21 cellular contexts compared by ENCODE assay signal in genomic region chr19:13339869-13340268, GRCh38.
DNase-seq lines count a peak whose midpoint lies in the region; ATAC-seq, FAIRE-seq and TF ChIP-seq lines count a peak whose summit lies in the region.
"Had no signal": no experiment of that assay in that cellular context is flagged by ENCODE, and none has a peak within 500 bp of the region (broad histone marks: within the 10 kb centered on the region; RNA-seq: fewer than 3 reads in every experiment).

No MANE protein-coding gene starts in this region.

- FAIRE-seq in H1 (lab: Jason Lieb, UNC) (no peak), RCC 7860 (lab: Jason Lieb, UNC) (no peak)
- FAIRE-seq: GM12878 had no signal

- no peak overlapping the region for H3K4me3 Mint-ChIP-seq in WTC11
- H3K4me3 Mint-ChIP-seq: CD8-positive, alpha-beta memory T cell had no signal

- no peak overlapping the region for H2AFZ ChIP-seq in H1 (ENCODE audit: low read length)

- no peaks in the 10 kb centered on the region for H3K79me2 ChIP-seq in H1 (ENCODE audit: control insufficient read depth in 1 of 2, insufficient read depth in 2 of 2, low read length in 2 of 2)

- H2BK12ac ChIP-seq in H1 (ENCODE audit: low read depth, low read length): no peak overlapping the region

- H2BK20ac ChIP-seq in H1 (ENCODE audit: low read length): no peak overlapping the region

- no peak overlapping the region for H3K14ac ChIP-seq in H1 (ENCODE audit: insufficient read length)

- no peak overlapping the region for H3K4me3 ChIP-seq in H1 (ENCODE audit: extremely low read depth in 1 of 4, insufficient read depth in 2 of 4, low read depth in 3 of 4, low read length in 4 of 4)
- H3K4me3 ChIP-seq: BLaER1, GM12878, SK-N-MC had no signal

- no peak overlapping the region for H3K56ac ChIP-seq in H1 (replicated peaks; ENCODE audit: insufficient read length, low read depth, low read length)

- POLR2A ChIA-PET in WTC11 (lab: Charles Lee): no interaction called here
- POLR2A ChIA-PET in H1 (lab: Charles Lee; ENCODE audit: partially characterized antibody): no interaction called here

- H3K9me3 ChIP-seq in H1 (ENCODE audit: insufficient read depth in 2 of 2, low read depth in 1 of 2, low read length in 1 of 2): peaks cover 22 to 24% of the 10 kb centered on the region in 2 experiments

- no peak for TF ChIP-seq RAD21 in H1 (IDR thresholded peaks at IDR 0.05 in 1 of 2, conservative IDR thresholded peaks at IDR 0.05 in 1 of 2; ENCODE audit: low read depth in 2 of 2, low read length in 2 of 2)

- peaks cover 0 to 13% (median 3%) of the 10 kb centered on the region in 4 experiments; a peak in 4 of 8 replicates for H3K36me3 ChIP-seq in H1 (ENCODE audit: control insufficient read depth in 2 of 4, insufficient read depth in 4 of 4, low read length in 3 of 4)
- H3K36me3 ChIP-seq: BLaER1 had no signal

- no peak; the same call in 1 of the 2 replicates for ATAC-seq in WTC11
- no peak for ATAC-seq in foreskin keratinocyte
- ATAC-seq: GM12878, PC-3 had no signal

- H3K27me3 Mint-ChIP-seq in WTC11 (ENCODE audit: low read depth): no peaks in the 10 kb centered on the region; the same call in 1 of the 2 replicates

- CTCF ChIA-PET in WTC11 (lab: Charles Lee): interaction anchor here (1.4 kb wide), 2 partner anchors 62 to 249 kb away, joined by 4 to 6 read pairs; no protein-coding TSS in a partner anchor
- CTCF ChIA-PET in H1 (lab: Charles Lee; ENCODE audit: partially characterized antibody): interaction anchor here (1.2 to 1.3 kb wide), 3 partner anchors 14 to 62 kb away, joined by 3 to 5 read pairs (median 4); no protein-coding TSS in a partner anchor

- DNase-seq in NCI-H2171 treated with DMSO at 0.1 percent for 48 hours (lab: John Stamatoyannopoulos, UW) (peak; percentile 32), NCI-H2171 (lab: John Stamatoyannopoulos, UW) (no peak), WTC11 (ENCODE audit: low spot score) (peak; percentile 13), H1 (ENCODE audit: low read depth in 1 of 2, low spot score in 2 of 2) (no peak), pons (ENCODE audit: low spot score) (peak; percentile 29), H4 (ENCODE audit: low spot score) (no peak), foreskin keratinocyte (no peak), RCC 7860 (ENCODE audit: low spot score) (no peak)
- DNase-seq: 8988T; CD8-positive, alpha-beta memory T cell; DND-41; GDM1; NCI-H1048; NCI-H1436 treated with DMSO at 0.1 percent for 48 hours; NCI-H2081; NCI-H69; PC-3 had no signal

- H3K4me1 ChIP-seq in H1 (replicated peaks in 1 of 4; ENCODE audit: control insufficient read depth in 3 of 4, insufficient read depth in 4 of 4, low read length in 3 of 4): no peaks in the 10 kb centered on the region
- H3K4me1 ChIP-seq in foreskin keratinocyte: no peaks in the 10 kb centered on the region

- H4K20me1 ChIP-seq in H1 (replicated peaks in 1 of 2; ENCODE audit: control insufficient read depth in 1 of 2, insufficient read depth in 2 of 2, low read length in 2 of 2): no peaks in the 10 kb centered on the region
- H4K20me1 ChIP-seq: BLaER1 had no signal

- no peak overlapping the region for H3K18ac ChIP-seq in H1 (ENCODE audit: extremely low read depth, low read length)

- TF ChIP-seq CTCF in WTC11 (IDR thresholded peaks at IDR 0.05) (no peak), H1 (IDR thresholded peaks at IDR 0.05; ENCODE audit: control extremely low read depth in 1 of 3, insufficient read depth in 1 of 3, low read depth in 1 of 3, low read length in 3 of 3) (no peak), foreskin keratinocyte (conservative IDR thresholded peaks at IDR 0.05) (no peak)

- no peak overlapping the region for H3K4me2 ChIP-seq in H1 (ENCODE audit: insufficient read depth in 1 of 2, low read depth in 2 of 2, low read length in 2 of 2)
- H3K4me2 ChIP-seq: KMS-11 had no signal

- no peak overlapping the region for H4K8ac ChIP-seq in H1 (ENCODE audit: extremely low read depth, insufficient read depth, low read length)

- H2BK15ac ChIP-seq in H1 (ENCODE audit: low read length): no peak overlapping the region

- 90% methylated on average over 13 of the region's 13 CpGs; no CpG with 5 or more reads in 1 of the 2 experiments for WGBS in H1 (ENCODE audit: extremely low coverage in 1 of 2, insufficient coverage in 1 of 2, insufficient read length in 1 of 2, insufficient replicate concordance in 2 of 2, low coverage in 1 of 2, low lambda C conversion rate in 2 of 2, missing lambda C conversion rate in 1 of 2), 2 experiments

- TF ChIP-seq POLR2A in H1 (IDR thresholded peaks at IDR 0.05; ENCODE audit: control extremely low read depth in 1 of 2, low read depth in 2 of 2, low read length in 2 of 2): no peak

- no peak for TF ChIP-seq EP300 in H1 (IDR thresholded peaks at IDR 0.05; ENCODE audit: borderline replicate concordance in 1 of 2, low read depth in 2 of 2, low read length in 2 of 2)

- no peak overlapping the region for H4K91ac ChIP-seq in H1 (replicated peaks; ENCODE audit: insufficient read length, low read length)

- no peak overlapping the region for H3K27ac Mint-ChIP-seq in WTC11
- H3K27ac Mint-ChIP-seq: CD8-positive, alpha-beta memory T cell had no signal

- H3K4me1 Mint-ChIP-seq in WTC11: peaks cover 10% of the 10 kb centered on the region
- H3K4me1 Mint-ChIP-seq: CD8-positive, alpha-beta memory T cell had no signal

- no peaks in the 10 kb centered on the region; the same call in 1 of the 2 replicates for H3K23me2 ChIP-seq in H1 (ENCODE audit: low read depth, low read length)

- no peak overlapping the region for H3K4ac ChIP-seq in H1 (replicated peaks; ENCODE audit: insufficient read length, low read depth, low read length)

- H3K36me3 Mint-ChIP-seq in WTC11: peaks cover 47% of the 10 kb centered on the region
- H3K36me3 Mint-ChIP-seq: CD8-positive, alpha-beta memory T cell had no signal

- H2BK5ac ChIP-seq in H1 (ENCODE audit: low read depth, low read length): no peak overlapping the region

- H3K9ac ChIP-seq in H1 (replicated peaks in 1 of 4; ENCODE audit: extremely low read depth in 1 of 4, low read depth in 3 of 4, low read length in 3 of 4): no peak overlapping the region
- H3K9ac ChIP-seq: BLaER1, KMS-11 had no signal

- H3K27me3 ChIP-seq in H1 (replicated peaks in 1 of 4; ENCODE audit: control insufficient read depth in 3 of 4, extremely low read depth in 1 of 4, insufficient read depth in 3 of 4, low read length in 3 of 4): no peaks in the 10 kb centered on the region
- no peaks in the 10 kb centered on the region for H3K27me3 ChIP-seq in foreskin keratinocyte
- H3K27me3 ChIP-seq: BLaER1 had no signal

- H3K79me1 ChIP-seq in H1 (ENCODE audit: low read depth, low read length): no peaks in the 10 kb centered on the region

- H3K27ac ChIP-seq in H1 (ENCODE audit: low read depth, low read length): no peak overlapping the region
- H3K27ac ChIP-seq in foreskin keratinocyte: no peak overlapping the region
- H3K27ac ChIP-seq: BLaER1, KMS-11, SK-N-MC had no signal

- no peak overlapping the region for H2BK120ac ChIP-seq in H1 (replicated peaks; ENCODE audit: low read depth, low read length)

- no peak overlapping the region for H4K5ac ChIP-seq in H1 (ENCODE audit: insufficient read length, low read depth, low read length)

- no peak overlapping the region for H3K23ac ChIP-seq in H1 (ENCODE audit: insufficient read length)

- H3K9me3 Mint-ChIP-seq in WTC11: peaks cover 45% of the 10 kb centered on the region

- no peak overlapping the region for H2AK5ac ChIP-seq in H1 (ENCODE audit: low read depth, low read length)

TF ChIP-seq in WTC11, 78 proteins besides CTCF, POLR2A, EP300 and RAD21 (continues in another document):
- TF ChIP-seq NFYB (CRISPR knock-in tag; conservative IDR thresholded peaks at IDR 0.05; ENCODE audit: low read depth) (no peak), STAT6 (CRISPR knock-in tag; conservative IDR thresholded peaks at IDR 0.05; ENCODE audit: low read depth) (no peak)

TF ChIP-seq in H1, 55 proteins besides CTCF, POLR2A, EP300 and RAD21:
- TF ChIP-seq JUND (IDR thresholded peaks at IDR 0.05; ENCODE audit: low read length): no peak
- peak; percentile 13; the same call in 1 of the 2 replicates for TF ChIP-seq MAFK (IDR thresholded peaks at IDR 0.05; ENCODE audit: low read depth, low read length)

Comparison
In these comparisons a context has a peak if more than half of its experiments do, and no peak if none do; other contexts are left out.
1. DNase-seq: peak in NCI-H2171 treated with DMSO at 0.1 percent for 48 hours (single experiment), WTC11 (single experiment) and pons (single experiment); none in NCI-H2171 (single experiment), H1 (0 of 2), H4 (single experiment), foreskin keratinocyte (0 of 2) and RCC 7860 (single experiment).